16 cellular contexts compared by ENCODE assay signal in genomic region chr2:151872468-151872867, GRCh38. TPM values are rescaled to one million over a fixed set of nuclear protein-coding genes. Genes with fewer than 3 reads are reported as not detected.
DNase-seq lines count a peak whose midpoint lies in the region; ATAC-seq and TF ChIP-seq lines count a peak whose summit lies in the region.
"Had no signal": no experiment of that assay in that cellular context is flagged by ENCODE, and none has a peak within 500 bp of the region (broad histone marks: within the 10 kb centered on the region; RNA-seq: fewer than 3 reads in every experiment).

No MANE protein-coding gene starts in this region.

- peaks cover 15% of the 10 kb centered on the region for H3K27me3 Mint-ChIP-seq in osteocyte (ENCODE audit: unreplicated experiment)

- peak overlapping the region; percentile 21 to 85 for H3K27ac ChIP-seq in aorta (ENCODE audit: low read depth in 1 of 2, low read length in 2 of 2)
- H3K27ac ChIP-seq: A549, BLaER1 had no signal

- no peak overlapping the region for H3K4me3 ChIP-seq in aorta (ENCODE audit: low read length in 2 of 2)
- H3K4me3 ChIP-seq: A549, BLaER1 had no signal

- peaks cover 4 to 6% of the 10 kb centered on the region in 2 donors for H3K4me1 ChIP-seq in aorta (ENCODE audit: control insufficient read depth in 1 of 2, insufficient read depth in 2 of 2, low read length in 2 of 2)
- H3K4me1 ChIP-seq: A549, BLaER1, Caco-2 had no signal

- peak overlapping the region; percentile 58 for H3K27ac Mint-ChIP-seq in osteocyte (ENCODE audit: unreplicated experiment)
- H3K27ac Mint-ChIP-seq: CD8-positive, alpha-beta memory T cell had no signal

- POLR2A ChIA-PET in HEK293T (lab: Yijun Ruan, JAX): no interaction called here

- H3K36me3 Mint-ChIP-seq in osteocyte (ENCODE audit: unreplicated experiment): no peaks in the 10 kb centered on the region

- CTCF ChIA-PET in HEK293T (lab: Yijun Ruan, JAX): no interaction called here

- WGBS in aorta, 2 donors: 3 to 4% methylated on average over 3 of the region's 3 CpGs

- no peak overlapping the region for H3K4me3 Mint-ChIP-seq in osteocyte (ENCODE audit: unreplicated experiment)
- H3K4me3 Mint-ChIP-seq: CD8-positive, alpha-beta memory T cell; IgD-negative memory B cell had no signal

- H3K4me1 Mint-ChIP-seq in osteocyte (ENCODE audit: unreplicated experiment): peaks cover 17% of the 10 kb centered on the region
- H3K4me1 Mint-ChIP-seq: CD8-positive, alpha-beta memory T cell; IgD-negative memory B cell had no signal

- intact Hi-C loops in aorta (cut with DNase I): loop anchor here (5.0 kb wide), 2 partner anchors 40 to 45 kb away; partner anchors contain the start of gene ARL5A (in 1 of the 2)

- no peaks in the 10 kb centered on the region for H3K36me3 ChIP-seq in aorta (ENCODE audit: control insufficient read depth in 1 of 2, insufficient read depth in 2 of 2, low read length in 1 of 2)
- H3K36me3 ChIP-seq: BLaER1 had no signal

- TF ChIP-seq CTCF in osteocyte (IDR thresholded peaks at IDR 0.05): no peak

- no peaks in the 10 kb centered on the region for H3K9me3 Mint-ChIP-seq in osteocyte (ENCODE audit: unreplicated experiment)
- H3K9me3 Mint-ChIP-seq: CD8-positive, alpha-beta memory T cell; IgD-negative memory B cell had no signal

- ATAC-seq in aorta (ENCODE audit: low FRiP score) (no peak), GM18520 (IDR thresholded peaks at IDR 0.05; ENCODE audit: unreplicated experiment) (no peak), HG03442 (IDR thresholded peaks at IDR 0.05; ENCODE audit: unreplicated experiment) (no peak)
- ATAC-seq: A549 had no signal

- no peaks in the 10 kb centered on the region for H3K27me3 ChIP-seq in aorta (ENCODE audit: control insufficient read depth in 1 of 2, insufficient read depth in 2 of 2, low read length in 1 of 2)
- H3K27me3 ChIP-seq: BLaER1 had no signal

- no peaks in the 10 kb centered on the region for H3K9me3 ChIP-seq in aorta (ENCODE audit: control insufficient read depth, low read length)
- H3K9me3 ChIP-seq: A549, Caco-2 had no signal

- DNase-seq in astrocyte of the hippocampus (ENCODE audit: low read depth, low spot score) (peak; percentile 37), fibroblast of gingiva (ENCODE audit: low read depth) (peak; percentile 56), osteocyte (ENCODE audit: extremely low spot score, unreplicated experiment) (no peak), aorta (no peak), HEK293T (ENCODE audit: extremely low spot score) (no peak), NCI-H69 (lab: John Stamatoyannopoulos, UW) (no peak)
- DNase-seq: Caco-2; CD8-positive, alpha-beta memory T cell; DND-41; GF-D8; HCEC 1CT had no signal

TF ChIP-seq in HEK293T, 16 proteins besides CTCF, POLR2A, EP300 and RAD21:
- TF ChIP-seq SP1 (IDR thresholded peaks at IDR 0.05) (no peak), FOXA1 (IDR thresholded peaks at IDR 0.05) (no peak), ZNF384 (IDR thresholded peaks at IDR 0.05) (no peak), TARDBP (IDR thresholded peaks at IDR 0.05) (no peak), HDGF (IDR thresholded peaks at IDR 0.05; ENCODE audit: borderline replicate concordance) (no peak), PKNOX1 (IDR thresholded peaks at IDR 0.05) (no peak), BHLHE40 (IDR thresholded peaks at IDR 0.05; ENCODE audit: borderline replicate concordance) (no peak), SUZ12 (IDR thresholded peaks at IDR 0.05) (no peak), FOXK2 (IDR thresholded peaks at IDR 0.05) (no peak), FOXM1 (IDR thresholded peaks at IDR 0.05; ENCODE audit: borderline replicate concordance) (no peak), NFRKB (IDR thresholded peaks at IDR 0.05) (no peak), LEF1 (IDR thresholded peaks at IDR 0.05; ENCODE audit: borderline replicate concordance) (no peak), ARNT (IDR thresholded peaks at IDR 0.05) (no peak), CTBP1 (IDR thresholded peaks at IDR 0.05; ENCODE audit: borderline replicate concordance) (no peak), ELF4 (IDR thresholded peaks at IDR 0.05) (no peak), L3MBTL2 (conservative IDR thresholded peaks at IDR 0.05) (no peak)

RNA-seq across cellular contexts. Expression of gene ARL5A, which starts 44.2 kb away (rescaled TPM):
- total RNA-seq in osteocyte: 41.6 and 46.5 TPM in 2 replicates
- 10 to 100 TPM; 78.9 to 95.9 TPM for total RNA-seq in aorta
- polyA plus RNA-seq in aorta: 10 to 100 TPM; 19.1 to 76.6 TPM

Comparison
In these comparisons a context has a peak if more than half of its experiments do, and no peak if none do; other contexts are left out.
1. DNase-seq: peak in astrocyte of the hippocampus (single experiment) and fibroblast of gingiva (single experiment); none in osteocyte (single experiment), aorta (0 of 2), HEK293T (single experiment) and NCI-H69 (single experiment).